ENCODE assay signal across 18 cellular contexts in genomic region chr2:31302940-31303563, GRCh38.
A peak's percentile ranks its signal among the peaks of the same experiment; 100 is the strongest.
DNase-seq lines count a peak whose midpoint lies in the region; ATAC-seq and TF ChIP-seq lines count a peak whose summit lies in the region.
"Had no signal": no experiment of that assay in that cellular context is flagged by ENCODE, and none has a peak within 500 bp of the region (broad histone marks: within the 10 kb centered on the region; RNA-seq: fewer than 3 reads in every experiment).

No MANE protein-coding gene starts in this region.

- BruUV-seq in A673 (replicated peaks; lab: Mats Ljungman, UMichigan) = no TSS peak

- H3K27ac ChIP-seq in epithelial cell of prostate (peak overlapping the region; percentile 27), left ventricle myocardium inferior (replicated peaks) (peak overlapping the region; percentile 90), neuronal stem cell (replicated peaks; ENCODE audit: low read length) (no peak overlapping the region), A673 (ENCODE audit: low read depth, low read length, poor library complexity, severe bottlenecking) (no peak overlapping the region)
- H3K27ac ChIP-seq: BLaER1, PC-9, WERI-Rb-1 had no signal

- no peak overlapping the region for H2BK12ac ChIP-seq in neuronal stem cell (ENCODE audit: low read length)

- no peak overlapping the region for H3K4me2 ChIP-seq in neuronal stem cell (ENCODE audit: insufficient read depth, low read length, poor library complexity, severe bottlenecking)
- H3K4me2 ChIP-seq: BLaER1, PC-9 had no signal

- peak overlapping the region; percentile 73 for H2AFZ ChIP-seq in neuronal stem cell (ENCODE audit: low read length)
- H2AFZ ChIP-seq: PC-9 had no signal

- H2BK15ac ChIP-seq in neuronal stem cell (ENCODE audit: low read length) = no peak overlapping the region

- H3K18ac ChIP-seq in neuronal stem cell (ENCODE audit: low read length) = no peak overlapping the region

- no peak overlapping the region for H2BK5ac ChIP-seq in neuronal stem cell (ENCODE audit: low read length)

- H3K79me1 ChIP-seq in neuronal stem cell (ENCODE audit: low read depth, low read length) = no peaks in the 10 kb centered on the region

- H3K27me3 ChIP-seq in BE2C = no peaks in the 10 kb centered on the region
- no peaks in the 10 kb centered on the region for H3K27me3 ChIP-seq in left ventricle myocardium inferior (ENCODE audit: low read depth)
- H3K27me3 ChIP-seq in neuronal stem cell (ENCODE audit: control insufficient read depth in 3 of 3, insufficient read depth in 3 of 3, low read depth in 1 of 3, low read length in 3 of 3) = peaks cover 0 to 4% (median 0%) of the 10 kb centered on the region in 3 experiments
- no peaks in the 10 kb centered on the region for H3K27me3 ChIP-seq in A673 (replicated peaks; ENCODE audit: insufficient read depth, low read depth, low read length, poor library complexity)
- H3K27me3 ChIP-seq: BLaER1 had no signal

- H3K9ac ChIP-seq in neuronal stem cell (ENCODE audit: low read depth, low read length, poor library complexity) = no peak overlapping the region
- H3K9ac ChIP-seq: BLaER1 had no signal

- no peak overlapping the region for H2BK120ac ChIP-seq in neuronal stem cell (ENCODE audit: low read depth, low read length)

- H3K23ac ChIP-seq in neuronal stem cell (ENCODE audit: low read depth, low read length, poor library complexity) = no peak overlapping the region

- DNase-seq in BE2C (peak; percentile 23), epithelial cell of prostate (ENCODE audit: low read depth, low spot score) (peak; percentile 57), left ventricle myocardium inferior (peak; percentile 63), neuronal stem cell (ENCODE audit: low spot score) (no peak), putamen (ENCODE audit: low spot score) (no peak), SIG-M5 treated with dmso at 0.1 percent for 504 hours (lab: John Stamatoyannopoulos, UW; ENCODE audit: unreplicated experiment) (no peak), A673 (ENCODE audit: low spot score) (no peak)
- DNase-seq: activated CD4-positive, alpha-beta memory T cell treated with anti-CD3 and anti-CD28 coated beads, Interleukin-2, amount 10 ng/mL, durations not matched to agents 7 days and 5 days; activated gamma-delta T cell treated with Interleukin-2 at 50 U/mL for 16 hours; activated T-cell treated with anti-CD3 and anti-CD28 coated beads for 4 hours; effector memory CD8-positive, alpha-beta T cell; NCI-H1694 treated with DMSO at 0.1 percent for 48 hours; NCI-H82; PC-9; WERI-Rb-1 had no signal

- ATAC-seq in HG02642 (IDR thresholded peaks at IDR 0.05; ENCODE audit: poor library complexity, unreplicated experiment) = no peak
- ATAC-seq: effector memory CD8-positive, alpha-beta T cell; natural killer cell treated with Interleukin-12 subunit alpha and Interleukin-12 subunit beta and Interleukin-15 and Interleukin-18, amount 100 ng/mL, for 72 hours had no signal

- intact Hi-C loops in left ventricle myocardium inferior (cut with micrococcal nuclease) (no loop called here), A673 (cut with micrococcal nuclease; ENCODE audit: unreplicated experiment) (no loop called here)

- peak overlapping the region; percentile 75 for H3K14ac ChIP-seq in neuronal stem cell (ENCODE audit: low read length)

- H3K36me3 ChIP-seq in BE2C (no peaks in the 10 kb centered on the region), left ventricle myocardium inferior (no peaks in the 10 kb centered on the region), neuronal stem cell (replicated peaks in 1 of 2; ENCODE audit: control insufficient read depth in 2 of 2, insufficient read depth in 2 of 2, low read length in 2 of 2) (no peaks in the 10 kb centered on the region), A673 (ENCODE audit: insufficient read depth, low read length, poor library complexity, severe bottlenecking) (no peaks in the 10 kb centered on the region)
- H3K36me3 ChIP-seq: BLaER1, WERI-Rb-1 had no signal

- H3K4me1 ChIP-seq in BE2C = no peaks in the 10 kb centered on the region; the same call in 1 of the 2 replicates
- peaks cover 30% of the 10 kb centered on the region for H3K4me1 ChIP-seq in left ventricle myocardium inferior
- peaks cover 0 to 2% of the 10 kb centered on the region in 2 donors for H3K4me1 ChIP-seq in neuronal stem cell (ENCODE audit: control insufficient read depth in 2 of 2, insufficient read depth in 1 of 2, low read depth in 1 of 2, low read length in 2 of 2)
- H3K4me1 ChIP-seq in A673 (ENCODE audit: insufficient read depth, low read length, poor library complexity, severe bottlenecking) = no peaks in the 10 kb centered on the region

- WGBS in neuronal stem cell (ENCODE audit: extremely low coverage in 2 of 2, insufficient read length in 2 of 2, insufficient replicate concordance in 1 of 2), 2 donors = no CpG with 5 or more reads among the region's 9 CpGs

- H4K91ac ChIP-seq in neuronal stem cell (ENCODE audit: low read depth, low read length, poor library complexity) = no peak overlapping the region

- CTCF ChIA-PET in A673 (lab: Charles Lee) = no interaction called here

- H3K4me3 ChIP-seq in BE2C (ENCODE audit: low read depth, low read length) (no peak overlapping the region), left ventricle myocardium inferior (no peak overlapping the region), neuronal stem cell (ENCODE audit: low read length in 2 of 2) (no peak overlapping the region), A673 (ENCODE audit: low read depth, low read length, poor library complexity, severe bottlenecking) (no peak overlapping the region)
- H3K4me3 ChIP-seq: BLaER1, PC-9 had no signal

- H3K9me3 ChIP-seq in BE2C = no peaks in the 10 kb centered on the region
- H3K9me3 ChIP-seq in left ventricle myocardium inferior (replicated peaks) = no peaks in the 10 kb centered on the region
- no peaks in the 10 kb centered on the region for H3K9me3 ChIP-seq in neuronal stem cell (replicated peaks in 1 of 2; ENCODE audit: control insufficient read depth in 2 of 2, insufficient read depth in 1 of 2, low read depth in 1 of 2, low read length in 2 of 2)
- no peaks in the 10 kb centered on the region for H3K9me3 ChIP-seq in A673 (ENCODE audit: low read depth, low read length, poor library complexity, severe bottlenecking)
- H3K9me3 ChIP-seq: BLaER1 had no signal

- H2AK5ac ChIP-seq in neuronal stem cell (ENCODE audit: low read depth, low read length) = no peak overlapping the region

- no peak overlapping the region for H3K4ac ChIP-seq in neuronal stem cell (ENCODE audit: low read length)

- H4K8ac ChIP-seq in neuronal stem cell (ENCODE audit: low read depth, low read length) = no peak overlapping the region

- TF ChIP-seq CTCF in BE2C (IDR thresholded peaks at IDR 0.05; ENCODE audit: low read depth, low read length) = no peak
- no peak for TF ChIP-seq CTCF in left ventricle myocardium inferior (IDR thresholded peaks at IDR 0.05; ENCODE audit: borderline replicate concordance)
- TF ChIP-seq CTCF in A673 (conservative IDR thresholded peaks at IDR 0.05; ENCODE audit: low read depth, low read length) = no peak

- POLR2A ChIA-PET in A673 (lab: Charles Lee; ENCODE audit: low non-redundant PET) = no interaction called here

Comparison
In these comparisons a context has a peak if more than half of its experiments do, and no peak if none do; other contexts are left out.
1. DNase-seq: peak in BE2C (single experiment), epithelial cell of prostate (single experiment) and left ventricle myocardium inferior (single experiment); none in neuronal stem cell (single experiment), putamen (single experiment), SIG-M5 treated with dmso at 0.1 percent for 504 hours (single experiment) and A673 (single experiment).
2. H3K27ac ChIP-seq: peak in epithelial cell of prostate (single experiment) and left ventricle myocardium inferior (single experiment); none in neuronal stem cell (single experiment) and A673 (single experiment).